ENCODE assay signal across 24 cellular contexts in the genomic region with DNA sequence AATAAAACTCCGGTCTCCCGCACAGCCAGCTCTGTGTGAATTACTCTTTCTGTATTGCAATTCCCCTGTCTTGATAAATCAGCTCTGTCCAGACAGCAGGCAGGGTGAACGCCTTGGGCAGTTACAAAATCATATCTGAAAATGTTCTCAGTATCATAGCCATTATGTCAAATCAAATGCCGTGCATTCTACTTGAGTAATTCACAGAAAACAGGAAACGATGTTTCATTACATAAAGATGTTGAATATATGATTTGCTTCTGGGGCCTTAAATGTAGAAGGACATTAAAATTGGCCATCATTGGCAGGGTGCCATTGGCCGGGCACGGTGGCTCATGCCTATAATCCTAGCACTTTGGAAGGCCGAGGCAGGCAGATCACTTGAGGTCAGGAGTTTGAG.
"Had no signal": no experiment of that assay in that cellular context is flagged by ENCODE, and none has a peak within 500 bp of the region (broad histone marks: within the 10 kb centered on the region; RNA-seq: fewer than 3 reads in every experiment).

No MANE protein-coding gene starts in this region.

- ATAC-seq: activated T-cell treated with anti-CD3 and anti-CD28 coated beads, Interleukin-2, amount 50 U/mL, for 72 hours; effector memory CD8-positive, alpha-beta T cell; gastroesophageal sphincter; lower lobe of right lung; mucosa of descending colon; stimulated activated naive B cell treated with anti-CD40 and anti-IgM and Interleukin-4, amounts not matched to agents 10 μg/mL and 1 μg/mL and 100 μg/mL, for 72 hours; T-helper 17 cell had no signal

- DNase-seq: activated CD4-positive, alpha-beta memory T cell treated with anti-CD3 and anti-CD28 coated beads, Interleukin-2, amount 10 ng/mL, durations not matched to agents 7 days and 5 days; activated CD4-positive, alpha-beta T cell treated with anti-CD3 and anti-CD28 coated beads, Interleukin-2, amount 10 ng/mL, durations not matched to agents 24 days and 14 days; activated effector memory CD4-positive, alpha-beta T cell treated with Interleukin-2 at 50 U/mL for 16 hours; activated naive CD4-positive, alpha-beta T cell treated with anti-CD3 and anti-CD28 coated beads for 36 hours; activated naive CD8-positive, alpha-beta T cell treated with anti-CD3 and anti-CD28 coated beads, Interleukin-2, amount 10 ng/mL, durations not matched to agents 7 days and 5 days; activated T-cell treated with anti-CD3 and anti-CD28 coated beads, Interleukin-2, amount 50 U/mL, for 72 hours; dorsolateral prefrontal cortex; effector memory CD8-positive, alpha-beta T cell; kidney; lower lobe of right lung; mesendoderm; mucosa of descending colon; occipital lobe; retina; sigmoid colon; stimulated activated CD4-positive, alpha-beta T cell treated with anti-CD3 and anti-CD28 coated beads, Interleukin-15, amount 100 ng/mL, for 24 hours; stimulated activated naive B cell treated with anti-CD40 and anti-IgM and Interleukin-4, amounts not matched to agents 10 μg/mL and 1 μg/mL and 100 μg/mL, for 72 hours; T-helper 17 cell; transverse colon had no signal

- H3K36me3 ChIP-seq: esophagus muscularis mucosa, gastroesophageal sphincter, lower lobe of right lung, sigmoid colon, transverse colon had no signal

- H3K4me1 ChIP-seq: esophagus muscularis mucosa, gastroesophageal sphincter, lower lobe of right lung, sigmoid colon, transverse colon had no signal

- H3K9me3 Mint-ChIP-seq: activated CD4-positive, alpha-beta memory T cell treated with anti-CD3 and anti-CD28 coated beads, Interleukin-2, amount 10 ng/mL, durations not matched to agents 7 days and 5 days; activated naive CD4-positive, alpha-beta T cell treated with anti-CD3 and anti-CD28 coated beads for 36 hours; activated naive CD8-positive, alpha-beta T cell treated with anti-CD3 and anti-CD28 coated beads, Interleukin-2, amount 10 ng/mL, durations not matched to agents 7 days and 5 days; activated T-cell treated with anti-CD3 and anti-CD28 coated beads, Interleukin-2, amount 50 U/mL, for 72 hours; effector memory CD8-positive, alpha-beta T cell; stimulated activated naive B cell treated with anti-CD40 and anti-IgM and Interleukin-4, amounts not matched to agents 10 μg/mL and 1 μg/mL and 100 μg/mL, for 72 hours had no signal

- H3K27ac ChIP-seq: dorsolateral prefrontal cortex, esophagus muscularis mucosa, gastroesophageal sphincter, lower lobe of right lung, sigmoid colon, transverse colon had no signal

- H3K9me3 ChIP-seq: esophagus muscularis mucosa, gastroesophageal sphincter, lower lobe of right lung, mucosa of descending colon, sigmoid colon, transverse colon had no signal

- H3K4me3 Mint-ChIP-seq: activated CD4-positive, alpha-beta memory T cell treated with anti-CD3 and anti-CD28 coated beads, Interleukin-2, amount 10 ng/mL, durations not matched to agents 7 days and 5 days; activated CD4-positive, alpha-beta T cell treated with anti-CD3 and anti-CD28 coated beads, Interleukin-2, amount 10 ng/mL, durations not matched to agents 24 days and 14 days; activated naive CD4-positive, alpha-beta T cell treated with anti-CD3 and anti-CD28 coated beads for 36 hours; activated naive CD8-positive, alpha-beta T cell treated with anti-CD3 and anti-CD28 coated beads, Interleukin-2, amount 10 ng/mL, durations not matched to agents 7 days and 5 days; activated T-cell treated with anti-CD3 and anti-CD28 coated beads, Interleukin-2, amount 50 U/mL, for 72 hours; effector memory CD8-positive, alpha-beta T cell; stimulated activated naive B cell treated with anti-CD40 and anti-IgM and Interleukin-4, amounts not matched to agents 10 μg/mL and 1 μg/mL and 100 μg/mL, for 72 hours; T-helper 17 cell had no signal

- H3K27me3 ChIP-seq: dorsolateral prefrontal cortex, esophagus muscularis mucosa, gastroesophageal sphincter, sigmoid colon, transverse colon had no signal

- H3K27ac Mint-ChIP-seq: activated CD4-positive, alpha-beta memory T cell treated with anti-CD3 and anti-CD28 coated beads, Interleukin-2, amount 10 ng/mL, durations not matched to agents 7 days and 5 days; activated CD4-positive, alpha-beta T cell treated with anti-CD3 and anti-CD28 coated beads, Interleukin-2, amount 10 ng/mL, durations not matched to agents 24 days and 14 days; activated naive CD4-positive, alpha-beta T cell treated with anti-CD3 and anti-CD28 coated beads for 36 hours; activated naive CD8-positive, alpha-beta T cell treated with anti-CD3 and anti-CD28 coated beads, Interleukin-2, amount 10 ng/mL, durations not matched to agents 7 days and 5 days; activated T-cell treated with anti-CD3 and anti-CD28 coated beads, Interleukin-2, amount 50 U/mL, for 72 hours; effector memory CD8-positive, alpha-beta T cell; progenitor cell of endocrine pancreas; stimulated activated naive B cell treated with anti-CD40 and anti-IgM and Interleukin-4, amounts not matched to agents 10 μg/mL and 1 μg/mL and 100 μg/mL, for 72 hours; T-helper 17 cell had no signal

- H3K4me3 ChIP-seq: dorsolateral prefrontal cortex, esophagus muscularis mucosa, gastroesophageal sphincter, lower lobe of right lung, mucosa of descending colon, sigmoid colon, smooth muscle cell, transverse colon had no signal

- FAIRE-seq: kidney, urothelium cell line had no signal

- H3K4me2 ChIP-seq: smooth muscle cell had no signal

- H3K4me1 Mint-ChIP-seq: activated CD4-positive, alpha-beta T cell treated with anti-CD3 and anti-CD28 coated beads, Interleukin-2, amount 10 ng/mL, durations not matched to agents 24 days and 14 days; activated naive CD8-positive, alpha-beta T cell treated with anti-CD3 and anti-CD28 coated beads, Interleukin-2, amount 10 ng/mL, durations not matched to agents 7 days and 5 days; stimulated activated naive B cell treated with anti-CD40 and anti-IgM and Interleukin-4, amounts not matched to agents 10 μg/mL and 1 μg/mL and 100 μg/mL, for 72 hours; T-helper 17 cell had no signal

- H3K27me3 Mint-ChIP-seq: activated CD4-positive, alpha-beta memory T cell treated with anti-CD3 and anti-CD28 coated beads, Interleukin-2, amount 10 ng/mL, durations not matched to agents 7 days and 5 days; activated CD4-positive, alpha-beta T cell treated with anti-CD3 and anti-CD28 coated beads, Interleukin-2, amount 10 ng/mL, durations not matched to agents 24 days and 14 days; activated naive CD8-positive, alpha-beta T cell treated with anti-CD3 and anti-CD28 coated beads, Interleukin-2, amount 10 ng/mL, durations not matched to agents 7 days and 5 days; effector memory CD8-positive, alpha-beta T cell; stimulated activated naive B cell treated with anti-CD40 and anti-IgM and Interleukin-4, amounts not matched to agents 10 μg/mL and 1 μg/mL and 100 μg/mL, for 72 hours; T-helper 17 cell had no signal
